Comparison of ENCODE assay signal across 1 cellular context in the genomic region with DNA sequence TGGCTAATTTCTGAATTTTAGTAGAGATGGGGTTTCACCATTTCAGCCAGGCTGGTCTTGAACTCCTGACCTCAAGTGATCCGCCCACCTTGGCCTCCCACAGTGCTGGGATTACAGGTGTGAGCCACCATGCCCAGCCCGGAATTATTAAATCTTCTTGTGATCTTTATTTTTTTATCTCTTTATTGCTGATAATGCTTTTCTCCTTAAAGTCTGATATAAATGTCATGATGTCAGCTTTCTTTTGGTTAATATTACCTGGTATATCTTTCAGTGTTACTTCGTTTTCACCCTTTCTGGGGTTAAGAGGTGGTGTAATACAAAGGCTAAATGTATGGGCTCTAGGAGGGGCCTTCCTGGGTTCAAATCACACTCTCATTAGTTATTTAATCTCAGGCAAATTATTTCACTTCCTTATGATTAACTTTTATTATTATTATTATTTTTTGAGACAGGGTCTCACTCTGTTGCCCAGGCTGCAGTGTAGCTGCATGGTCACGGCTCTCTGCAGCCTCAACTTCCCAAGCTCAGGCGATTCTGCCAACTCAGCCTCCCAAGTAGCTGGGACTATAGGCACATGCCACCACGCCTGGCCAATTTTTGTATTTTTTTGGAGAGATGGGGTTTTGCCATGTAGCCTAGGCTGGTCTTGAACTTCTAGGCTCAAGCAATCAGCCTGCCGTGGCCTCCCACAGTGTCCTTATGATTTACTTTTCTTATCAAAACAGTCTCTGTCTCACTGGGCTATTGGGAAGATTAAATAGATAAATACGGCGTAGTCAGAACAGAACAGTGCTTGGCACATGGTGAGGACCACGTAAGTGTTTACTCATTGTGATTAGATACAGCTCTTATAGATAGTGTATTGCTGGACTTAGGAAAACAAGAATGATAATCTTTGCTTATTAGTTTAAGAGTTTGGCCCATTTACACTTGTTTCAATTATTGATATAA.
TF ChIP-seq lines count a peak whose summit lies in the region.

No MANE protein-coding gene starts in this region.

TF ChIP-seq in HEK293, 187 proteins besides CTCF, POLR2A, EP300 and RAD21 (continued from another document):
- TF ChIP-seq ZNF629 (tag by site-specific recombination; IDR thresholded peaks at IDR 0.05) (peak; percentile 21; the same call in 1 of the 2 replicates), ZNF157 (tag by site-specific recombination; IDR thresholded peaks at IDR 0.05) (no peak), ZNF121 (tag by site-specific recombination; IDR thresholded peaks at IDR 0.05) (peak; percentile 91), ZIC2 (tag by site-specific recombination; IDR thresholded peaks at IDR 0.05) (peak; percentile 39; the same call in 1 of the 2 replicates), GLI2 (tag by site-specific recombination; IDR thresholded peaks at IDR 0.05; ENCODE audit: borderline replicate concordance, low read depth) (0 out of 2 replicates have a peak, but pooled peaks have one; percentile 17), ZNF184 (tag by site-specific recombination; IDR thresholded peaks at IDR 0.05) (no peak), YY1 (tag by site-specific recombination; IDR thresholded peaks at IDR 0.05) (no peak), KLF7 (tag by site-specific recombination; IDR thresholded peaks at IDR 0.05; ENCODE audit: borderline replicate concordance) (no peak), ZNF354C (tag by site-specific recombination; IDR thresholded peaks at IDR 0.05; ENCODE audit: borderline replicate concordance, low read depth) (no peak), EGR2 (tag by site-specific recombination; IDR thresholded peaks at IDR 0.05; ENCODE audit: low read depth) (no peak), ZNF426 (tag by site-specific recombination; IDR thresholded peaks at IDR 0.05) (no peak), ZNF335 (tag by site-specific recombination; conservative IDR thresholded peaks at IDR 0.05) (0 out of 2 replicates have a peak, but pooled peaks have one; percentile 20), SETDB1 (IDR thresholded peaks at IDR 0.05; ENCODE audit: insufficient read length, low read length) (no peak), WT1 (tag by site-specific recombination; IDR thresholded peaks at IDR 0.05) (no peak), KLF16 (tag by site-specific recombination; IDR thresholded peaks at IDR 0.05) (no peak), ZNF792 (tag by site-specific recombination; IDR thresholded peaks at IDR 0.05) (no peak), SCRT2 (tag by site-specific recombination; IDR thresholded peaks at IDR 0.05) (no peak), ZNF561 (tag by site-specific recombination; IDR thresholded peaks at IDR 0.05; ENCODE audit: borderline replicate concordance) (no peak), ZNF596 (tag by site-specific recombination; IDR thresholded peaks at IDR 0.05) (no peak), ZNF48 (tag by site-specific recombination; IDR thresholded peaks at IDR 0.05) (no peak), PRDM6 (tag by site-specific recombination; IDR thresholded peaks at IDR 0.05) (no peak), ZFP69B (tag by site-specific recombination; IDR thresholded peaks at IDR 0.05) (no peak), ZNF221 (tag by site-specific recombination; IDR thresholded peaks at IDR 0.05; ENCODE audit: borderline replicate concordance) (no peak), FEZF1 (tag by site-specific recombination; IDR thresholded peaks at IDR 0.05) (0 out of 2 replicates have a peak, but pooled peaks have one; percentile 13), PRDM2 (tag by site-specific recombination; IDR thresholded peaks at IDR 0.05; ENCODE audit: borderline replicate concordance) (no peak), MYNN (tag by site-specific recombination; IDR thresholded peaks at IDR 0.05; ENCODE audit: borderline replicate concordance) (no peak), ZEB2 (tag by site-specific recombination; IDR thresholded peaks at IDR 0.05) (no peak), ZSCAN30 (tag by site-specific recombination; IDR thresholded peaks at IDR 0.05) (no peak), ZNF777 (tag by site-specific recombination; IDR thresholded peaks at IDR 0.05; ENCODE audit: borderline replicate concordance) (no peak)
- TF ChIP-seq, protein P1, sequence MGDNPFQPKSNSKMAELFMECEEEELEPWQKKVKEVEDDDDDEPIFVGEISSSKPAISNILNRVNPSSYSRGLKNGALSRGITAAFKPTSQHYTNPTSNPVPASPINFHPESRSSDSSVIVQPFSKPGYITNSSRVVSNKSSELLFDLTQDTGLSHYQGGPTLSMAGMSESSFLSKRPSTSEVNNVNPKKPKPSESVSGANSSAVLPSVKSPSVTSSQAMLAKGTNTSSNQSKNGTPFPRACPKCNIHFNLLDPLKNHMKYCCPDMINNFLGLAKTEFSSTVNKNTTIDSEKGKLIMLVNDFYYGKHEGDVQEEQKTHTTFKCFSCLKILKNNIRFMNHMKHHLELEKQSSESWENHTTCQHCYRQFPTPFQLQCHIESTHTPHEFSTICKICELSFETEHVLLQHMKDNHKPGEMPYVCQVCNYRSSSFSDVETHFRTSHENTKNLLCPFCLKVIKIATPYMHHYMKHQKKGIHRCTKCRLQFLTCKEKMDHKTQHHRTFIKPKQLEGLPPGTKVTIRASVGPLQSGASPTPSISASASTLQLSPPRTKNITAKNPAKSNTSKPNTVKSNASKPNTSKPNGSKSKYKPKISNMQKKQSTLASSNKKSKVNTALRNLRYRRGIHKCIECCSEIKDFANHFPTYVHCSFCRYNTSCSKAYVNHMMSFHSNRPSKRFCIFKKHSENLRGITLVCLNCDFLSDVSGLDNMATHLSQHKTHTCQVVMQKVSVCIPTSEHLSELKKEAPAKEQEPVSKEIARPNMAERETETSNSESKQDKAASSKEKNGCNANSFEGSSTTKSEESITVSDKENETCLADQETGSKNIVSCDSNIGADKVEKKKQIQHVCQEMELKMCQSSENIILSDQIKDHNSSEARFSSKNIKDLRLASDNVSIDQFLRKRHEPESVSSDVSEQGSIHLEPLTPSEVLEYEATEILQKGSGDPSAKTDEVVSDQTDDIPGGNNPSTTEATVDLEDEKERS (tag by site-specific recombination; IDR thresholded peaks at IDR 0.05): no peak
- TF ChIP-seq, protein P2, sequence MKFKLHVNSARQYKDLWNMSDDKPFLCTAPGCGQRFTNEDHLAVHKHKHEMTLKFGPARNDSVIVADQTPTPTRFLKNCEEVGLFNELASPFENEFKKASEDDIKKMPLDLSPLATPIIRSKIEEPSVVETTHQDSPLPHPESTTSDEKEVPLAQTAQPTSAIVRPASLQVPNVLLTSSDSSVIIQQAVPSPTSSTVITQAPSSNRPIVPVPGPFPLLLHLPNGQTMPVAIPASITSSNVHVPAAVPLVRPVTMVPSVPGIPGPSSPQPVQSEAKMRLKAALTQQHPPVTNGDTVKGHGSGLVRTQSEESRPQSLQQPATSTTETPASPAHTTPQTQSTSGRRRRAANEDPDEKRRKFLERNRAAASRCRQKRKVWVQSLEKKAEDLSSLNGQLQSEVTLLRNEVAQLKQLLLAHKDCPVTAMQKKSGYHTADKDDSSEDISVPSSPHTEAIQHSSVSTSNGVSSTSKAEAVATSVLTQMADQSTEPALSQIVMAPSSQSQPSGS (tag by site-specific recombination; IDR thresholded peaks at IDR 0.05; ENCODE audit: low read depth): no peak
- TF ChIP-seq, protein P3, sequence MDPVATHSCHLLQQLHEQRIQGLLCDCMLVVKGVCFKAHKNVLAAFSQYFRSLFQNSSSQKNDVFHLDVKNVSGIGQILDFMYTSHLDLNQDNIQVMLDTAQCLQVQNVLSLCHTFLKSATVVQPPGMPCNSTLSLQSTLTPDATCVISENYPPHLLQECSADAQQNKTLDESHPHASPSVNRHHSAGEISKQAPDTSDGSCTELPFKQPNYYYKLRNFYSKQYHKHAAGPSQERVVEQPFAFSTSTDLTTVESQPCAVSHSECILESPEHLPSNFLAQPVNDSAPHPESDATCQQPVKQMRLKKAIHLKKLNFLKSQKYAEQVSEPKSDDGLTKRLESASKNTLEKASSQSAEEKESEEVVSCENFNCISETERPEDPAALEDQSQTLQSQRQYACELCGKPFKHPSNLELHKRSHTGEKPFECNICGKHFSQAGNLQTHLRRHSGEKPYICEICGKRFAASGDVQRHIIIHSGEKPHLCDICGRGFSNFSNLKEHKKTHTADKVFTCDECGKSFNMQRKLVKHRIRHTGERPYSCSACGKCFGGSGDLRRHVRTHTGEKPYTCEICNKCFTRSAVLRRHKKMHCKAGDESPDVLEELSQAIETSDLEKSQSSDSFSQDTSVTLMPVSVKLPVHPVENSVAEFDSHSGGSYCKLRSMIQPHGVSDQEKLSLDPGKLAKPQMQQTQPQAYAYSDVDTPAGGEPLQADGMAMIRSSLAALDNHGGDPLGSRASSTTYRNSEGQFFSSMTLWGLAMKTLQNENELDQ (tag by site-specific recombination; IDR thresholded peaks at IDR 0.05; ENCODE audit: low read depth): no peak
